Comparison of ENCODE assay signal across 9 cellular contexts in the genomic region with DNA sequence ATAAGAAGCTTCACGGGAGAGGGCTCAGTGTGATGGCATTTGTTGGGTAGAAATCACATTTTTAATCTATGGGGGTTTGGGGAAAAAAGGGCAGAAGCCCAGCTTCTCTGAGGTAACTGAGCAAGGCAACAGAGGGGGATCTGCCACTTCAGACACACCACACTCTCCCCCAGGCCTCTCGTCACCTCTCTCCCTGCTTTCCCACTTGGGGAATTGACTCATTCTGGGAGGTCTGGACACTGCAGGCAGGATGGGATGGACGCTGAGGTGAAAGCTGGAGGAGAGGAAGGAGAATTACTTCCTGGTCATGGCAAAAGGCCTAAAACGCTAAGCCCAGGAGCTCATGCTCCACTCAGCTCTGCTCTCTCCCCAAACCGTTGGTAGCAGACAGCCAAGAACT. TPM values are rescaled to one million over a fixed set of nuclear protein-coding genes. Genes with fewer than 3 reads are reported as not detected.
A peak's percentile ranks its signal among the peaks of the same experiment; 100 is the strongest.
DNase-seq lines count a peak whose midpoint lies in the region; ATAC-seq and TF ChIP-seq lines count a peak whose summit lies in the region.
"Had no signal": no experiment of that assay in that cellular context is flagged by ENCODE, and none has a peak within 500 bp of the region (broad histone marks: within the 10 kb centered on the region; RNA-seq: fewer than 3 reads in every experiment).

No MANE protein-coding gene starts in this region.

- TF ChIP-seq EP300 in upper lobe of left lung (IDR thresholded peaks at IDR 0.05): no peak

- no peak overlapping the region for H3K4me3 ChIP-seq in cardiac muscle cell
- H3K4me3 ChIP-seq in body of pancreas: no peak overlapping the region
- no peak overlapping the region for H3K4me3 ChIP-seq in mesenchymal stem cell (ENCODE audit: insufficient read depth in 1 of 2, low read depth in 1 of 2, low read length in 2 of 2)
- H3K4me3 ChIP-seq in upper lobe of left lung: no peak overlapping the region

- intact Hi-C loops in Right ventricle myocardium inferior (cut with DNase I) (loop anchor here (5.0 kb wide), 1 partner anchor 35 kb away; a partner anchor contains a TSS), body of pancreas (cut with DNase I) (no loop called here), posterior vena cava (cut with DNase I) (no loop called here)

- no peaks in the 10 kb centered on the region for H3K27me3 ChIP-seq in cardiac muscle cell
- H3K27me3 ChIP-seq in body of pancreas: no peaks in the 10 kb centered on the region
- peaks cover 0 to 4% of the 10 kb centered on the region in 2 experiments for H3K27me3 ChIP-seq in mesenchymal stem cell (ENCODE audit: control insufficient read depth in 1 of 2, insufficient read depth in 1 of 2, low read length in 2 of 2)
- no peaks in the 10 kb centered on the region for H3K27me3 ChIP-seq in upper lobe of left lung

- H2AK5ac ChIP-seq in mesenchymal stem cell (ENCODE audit: low read length, severe bottlenecking): peak overlapping the region; percentile 29

- no peak for TF ChIP-seq POLR2A in body of pancreas (IDR thresholded peaks at IDR 0.05)
- TF ChIP-seq POLR2A in upper lobe of left lung (IDR thresholded peaks at IDR 0.05): no peak

- no peak overlapping the region for H3K9ac ChIP-seq in mesenchymal stem cell (ENCODE audit: low read length)

- H3K27ac ChIP-seq in cardiac muscle cell (peak overlapping the region; percentile 93), body of pancreas (peak overlapping the region; percentile 26 to 80 (median 71)), mesenchymal stem cell (ENCODE audit: low read length, poor library complexity, severe bottlenecking) (no peak overlapping the region), upper lobe of left lung (peak overlapping the region; percentile 35 to 72 (median 66))

- no peak overlapping the region for H2BK15ac ChIP-seq in mesenchymal stem cell (ENCODE audit: low read depth, poor library complexity, severe bottlenecking)

- no peak overlapping the region for H2BK12ac ChIP-seq in mesenchymal stem cell (ENCODE audit: low read length in 2 of 2)

- ATAC-seq in Right ventricle myocardium inferior: no peak
- no peak for ATAC-seq in body of pancreas
- ATAC-seq in upper lobe of left lung (ENCODE audit: low FRiP score in 2 of 2): no peak
- no peak for ATAC-seq in HG03565 (IDR thresholded peaks at IDR 0.05; ENCODE audit: unreplicated experiment)

- H3K9me3 ChIP-seq in cardiac muscle cell (ENCODE audit: low read depth) (no peaks in the 10 kb centered on the region), body of pancreas (no peaks in the 10 kb centered on the region), mesenchymal stem cell (ENCODE audit: control insufficient read depth, low read length) (no peaks in the 10 kb centered on the region), upper lobe of left lung (no peaks in the 10 kb centered on the region)

- H3K36me3 ChIP-seq in cardiac muscle cell (no peaks in the 10 kb centered on the region), body of pancreas (replicated peaks in 1 of 2; ENCODE audit: insufficient read depth in 1 of 2, low read depth in 2 of 2) (peaks cover 2 to 6% of the 10 kb centered on the region in 2 donors), mesenchymal stem cell (ENCODE audit: control insufficient read depth in 1 of 2, insufficient read depth in 2 of 2, low read depth in 1 of 2, low read length in 2 of 2) (no peaks in the 10 kb centered on the region), upper lobe of left lung (peaks cover 0 to 5% (median 0%) of the 10 kb centered on the region in 4 donors)

- no peak overlapping the region for H3K4me2 ChIP-seq in mesenchymal stem cell (ENCODE audit: low read length, poor library complexity, severe bottlenecking)

- no peak overlapping the region for H3K18ac ChIP-seq in mesenchymal stem cell (ENCODE audit: low read depth in 1 of 2, low read length in 2 of 2)

- DNase-seq in cardiac muscle cell (ENCODE audit: low read depth in 1 of 2, low spot score in 1 of 2): no peak
- DNase-seq in Right ventricle myocardium inferior (ENCODE audit: missing footprints): no peak
- DNase-seq in body of pancreas: no peak
- DNase-seq in mesenchymal stem cell: peak; percentile 19
- no peak for DNase-seq in upper lobe of left lung
- no peak for DNase-seq in posterior vena cava (ENCODE audit: low spot score)
- no peak for DNase-seq in HCEC 1CT
- DNase-seq: occipital lobe had no signal

- H3K79me1 ChIP-seq in mesenchymal stem cell (replicated peaks; ENCODE audit: low read length, poor library complexity, severe bottlenecking): no peaks in the 10 kb centered on the region

- H4K91ac ChIP-seq in mesenchymal stem cell (ENCODE audit: low read length): no peak overlapping the region

- H2AFZ ChIP-seq in mesenchymal stem cell (ENCODE audit: low read depth, low read length): no peak overlapping the region

- H4K8ac ChIP-seq in mesenchymal stem cell (ENCODE audit: low read length): no peak overlapping the region

- no peak for TF ChIP-seq CTCF in cardiac muscle cell (IDR thresholded peaks at IDR 0.05; ENCODE audit: low read depth, low read length)
- TF ChIP-seq CTCF in body of pancreas (IDR thresholded peaks at IDR 0.05): no peak
- TF ChIP-seq CTCF in upper lobe of left lung (IDR thresholded peaks at IDR 0.05): no peak

- WGBS in body of pancreas, 2 donors: 50 to 58% methylated on average over 5 of the region's 5 CpGs
- WGBS in mesenchymal stem cell: 68% methylated on average over 3 of the region's 5 CpGs
- 57 to 62% methylated on average over 5 of the region's 5 CpGs for WGBS in upper lobe of left lung, 2 donors

- H2BK5ac ChIP-seq in mesenchymal stem cell (ENCODE audit: low read depth, low read length, poor library complexity, severe bottlenecking): no peak overlapping the region

- no peak overlapping the region for H3K14ac ChIP-seq in mesenchymal stem cell (ENCODE audit: low read length in 2 of 2)

- H3K4me1 ChIP-seq in cardiac muscle cell (ENCODE audit: low read depth): peaks cover 19% of the 10 kb centered on the region
- peaks cover 27% of the 10 kb centered on the region for H3K4me1 ChIP-seq in body of pancreas
- H3K4me1 ChIP-seq in mesenchymal stem cell (ENCODE audit: control insufficient read depth, insufficient read depth, low read depth, low read length): peaks cover 29% of the 10 kb centered on the region
- H3K4me1 ChIP-seq in upper lobe of left lung: peaks cover 11 to 18% (median 15%) of the 10 kb centered on the region in 4 donors

- no peak overlapping the region for H2BK120ac ChIP-seq in mesenchymal stem cell (ENCODE audit: low read depth, low read length)

- no peak overlapping the region for H3K4ac ChIP-seq in mesenchymal stem cell (ENCODE audit: low read depth in 1 of 2, low read length in 2 of 2)

- H3K23ac ChIP-seq in mesenchymal stem cell (ENCODE audit: low read length in 2 of 2): no peak overlapping the region

RNA-seq across cellular contexts. Expression of a gene that starts 33.2 kb away (rescaled TPM):
- total RNA-seq in cardiac muscle cell (3.7 and 8.5 TPM in 2 replicates), Right ventricle myocardium inferior (3.4 TPM), body of pancreas (10 to 100 TPM; 34.8 to 76.8 TPM), upper lobe of left lung (100 to 1,000 TPM in 2 of 6 donors, 10 to 100 TPM in 4; 59.9 to 128 (median 84.5) TPM), posterior vena cava (10 to 100 TPM in 1 of 2 donors, 1 to 10 TPM in 1; 8.6 to 11.1 TPM)
- polyA plus RNA-seq in cardiac muscle cell: 1.0 and 2.9 TPM in 2 replicates
- polyA plus RNA-seq in mesenchymal stem cell (2013, experiment 1 of 2): 0.01 TPM
- 0.03 TPM for polyA plus RNA-seq in mesenchymal stem cell (2013, experiment 2 of 2)
